8 cellular contexts compared by ENCODE assay signal in genomic region chr5:93622240-93622885, GRCh38. TPM values are rescaled to one million over a fixed set of nuclear protein-coding genes. Genes with fewer than 3 reads are reported as not detected.
DNase-seq lines count a peak whose midpoint lies in the region; ATAC-seq and TF ChIP-seq lines count a peak whose summit lies in the region.

No MANE protein-coding gene starts in this region.

- CTCF ChIA-PET in Caco-2 (lab: Charles Lee), result no interaction called here

- no peak overlapping the region for H2AFZ ChIP-seq in neural progenitor cell (replicated peaks)

- H3K4me3 Mint-ChIP-seq in Caco-2 (ENCODE audit: unreplicated experiment) (peak overlapping the region; percentile 97), neural progenitor cell (peak overlapping the region; percentile 89)

- ATAC-seq in HG03175 (IDR thresholded peaks at IDR 0.05; ENCODE audit: unreplicated experiment), result peak; percentile 50
- no peak for ATAC-seq in GM18870 (IDR thresholded peaks at IDR 0.05; ENCODE audit: unreplicated experiment)

- H3K9me3 Mint-ChIP-seq in Caco-2 (ENCODE audit: unreplicated experiment), result no peaks in the 10 kb centered on the region
- H3K9me3 Mint-ChIP-seq in neural progenitor cell, result no peaks in the 10 kb centered on the region

- H3K27me3 ChIP-seq in Caco-2 (replicated peaks; ENCODE audit: control insufficient read depth, insufficient read depth, low read length), result no peaks in the 10 kb centered on the region
- no peaks in the 10 kb centered on the region for H3K27me3 ChIP-seq in endocrine pancreas (ENCODE audit: control insufficient read depth, insufficient read depth, low read length)
- H3K27me3 ChIP-seq in neural progenitor cell, result peaks cover 86% of the 10 kb centered on the region

- H3K4me1 Mint-ChIP-seq in Caco-2 (ENCODE audit: low read depth, unreplicated experiment), result peaks cover 12% of the 10 kb centered on the region
- H3K4me1 Mint-ChIP-seq in neural progenitor cell, result peaks cover 44% of the 10 kb centered on the region

- intact Hi-C loops in Caco-2 (cut with micrococcal nuclease; ENCODE audit: unreplicated experiment), result loop anchor here (5.0 kb wide), 3 partner anchors 45 to 180 kb away; no protein-coding TSS in a partner anchor

- H3K27me3 Mint-ChIP-seq in Caco-2 (ENCODE audit: insufficient read depth, unreplicated experiment), result no peaks in the 10 kb centered on the region
- H3K27me3 Mint-ChIP-seq in neural progenitor cell (ENCODE audit: insufficient read depth, low read depth), result peaks cover 5% of the 10 kb centered on the region

- H3K36me3 ChIP-seq in Caco-2 (ENCODE audit: control insufficient read depth, insufficient read depth, low read length) (no peaks in the 10 kb centered on the region), endocrine pancreas (ENCODE audit: control insufficient read depth, insufficient read depth, low read length) (no peaks in the 10 kb centered on the region), neural progenitor cell (no peaks in the 10 kb centered on the region)

- TF ChIP-seq CTCF in Caco-2 (IDR thresholded peaks at IDR 0.05; ENCODE audit: insufficient read depth in 1 of 2, low read depth in 1 of 2, low read length in 1 of 2, severe bottlenecking in 1 of 2, unreplicated experiment in 1 of 2), result no peak
- TF ChIP-seq CTCF in neural progenitor cell (IDR thresholded peaks at IDR 0.05), result no peak
- TF ChIP-seq CTCF in GM10266 (IDR thresholded peaks at IDR 0.05; ENCODE audit: control insufficient read depth, insufficient read depth, low read depth, missing control alignments), result no peak
- no peak for TF ChIP-seq CTCF in coronary artery (IDR thresholded peaks at IDR 0.05)

- no TSS peak for BruUV-seq in Caco-2 (replicated peaks; lab: Mats Ljungman, UMichigan)

- POLR2A ChIA-PET in Caco-2 (lab: Charles Lee), result no interaction called here

- H3K4me3 ChIP-seq in Caco-2 (ENCODE audit: low read depth, low read length) (no peak overlapping the region), endocrine pancreas (ENCODE audit: control insufficient read depth, insufficient read depth, low read length) (peak overlapping the region; percentile 68), neural progenitor cell (no peak overlapping the region), coronary artery (no peak overlapping the region)

- H3K27ac ChIP-seq in neural progenitor cell, result no peak overlapping the region
- peak overlapping the region in 1 of 2 donors; percentile 29 for H3K27ac ChIP-seq in coronary artery

- H3K9ac ChIP-seq in endocrine pancreas (ENCODE audit: control insufficient read depth, insufficient read depth, low read length) (no peak overlapping the region), neural progenitor cell (no peak overlapping the region)

- peak overlapping the region; percentile 95 for H3K4me2 ChIP-seq in neural progenitor cell

- H3F3A ChIP-seq in neural progenitor cell (ENCODE audit: low read depth), result peaks cover 27% of the 10 kb centered on the region

- peaks cover 13% of the 10 kb centered on the region for H4K20me1 ChIP-seq in neural progenitor cell (ENCODE audit: low read depth)

- H3K27ac Mint-ChIP-seq in Caco-2 (ENCODE audit: unreplicated experiment) (no peak overlapping the region), neural progenitor cell (peak overlapping the region; percentile 73)

- DNase-seq in Caco-2, result peak in 1 of 2 experiments; percentile 30
- peak; percentile 76 to 77 for DNase-seq in SHP77 (lab: John Stamatoyannopoulos, UW)
- peak; percentile 59 for DNase-seq in neural progenitor cell (ENCODE audit: low spot score)
- DNase-seq in GM10266 (ENCODE audit: extremely low spot score), result no peak
- DNase-seq in coronary artery (ENCODE audit: low spot score), result no peak

- H3K36me3 Mint-ChIP-seq in Caco-2 (ENCODE audit: insufficient read depth, unreplicated experiment) (peaks cover 5% of the 10 kb centered on the region), neural progenitor cell (no peaks in the 10 kb centered on the region)

- H3K9me3 ChIP-seq in Caco-2, result no peaks in the 10 kb centered on the region
- no peaks in the 10 kb centered on the region for H3K9me3 ChIP-seq in endocrine pancreas (ENCODE audit: control insufficient read depth, low read length)
- no peaks in the 10 kb centered on the region for H3K9me3 ChIP-seq in neural progenitor cell (ENCODE audit: low read depth)

- no peaks in the 10 kb centered on the region for H3K79me2 ChIP-seq in neural progenitor cell (ENCODE audit: low read depth)

- H3K4me1 ChIP-seq in Caco-2 (no peaks in the 10 kb centered on the region), endocrine pancreas (ENCODE audit: control insufficient read depth, insufficient read depth, low read length) (peaks cover 12% of the 10 kb centered on the region), neural progenitor cell (peaks cover 17% of the 10 kb centered on the region)

RNA-seq across cellular contexts. Expression of gene NR2F1, which starts 39.3 kb away (rescaled TPM):
- total RNA-seq in Caco-2 (2022) (0.70 and 1.2 TPM in 2 replicates), neural progenitor cell (ENCODE audit: low replicate concordance) (9.1 and 21.1 TPM in 2 replicates)

RNA-seq across cellular contexts. Expression of gene NR2F1-AS1, which starts 41.3 kb away (rescaled TPM):
- total RNA-seq in Caco-2 (2022), result 0.32 TPM in 1 of 2 replicates, not detected in the other
- total RNA-seq in neural progenitor cell (ENCODE audit: low replicate concordance), result 8.3 and 9.3 TPM in 2 replicates

Comparison
In these comparisons a context has a peak if more than half of its experiments do, and no peak if none do; other contexts are left out.
1. DNase-seq: peak in SHP77 (2 of 2) and neural progenitor cell (single experiment); none in GM10266 (single experiment) and coronary artery (single experiment).